ENCODE assay signal across 5 cellular contexts in the genomic region with DNA sequence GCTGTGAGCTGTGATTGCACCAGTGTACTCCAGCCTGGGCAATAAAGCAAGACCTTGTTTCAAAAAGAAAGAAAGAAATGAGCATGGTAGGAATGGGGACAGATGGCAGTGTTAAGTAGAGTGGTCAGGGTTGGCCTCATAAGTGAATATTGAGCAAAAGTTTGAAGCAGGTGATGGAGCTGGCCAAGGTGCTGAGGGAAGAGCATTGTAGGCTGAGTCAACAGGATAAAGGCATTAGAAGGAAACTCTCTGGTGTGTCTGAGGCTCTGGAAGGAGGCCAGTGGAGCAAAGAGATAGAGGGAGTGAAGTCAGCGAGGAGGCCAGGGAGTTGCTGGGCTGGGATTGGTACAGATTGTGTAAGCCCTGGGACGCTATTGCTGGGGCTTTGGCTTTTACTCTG.
A peak's percentile ranks its signal among the peaks of the same experiment; 100 is the strongest.
DNase-seq lines count a peak whose midpoint lies in the region; ATAC-seq and TF ChIP-seq lines count a peak whose summit lies in the region.
"Not testable (repeated sequence)": the region's sequence is repeated elsewhere in the genome, so short reads cannot be mapped to it uniquely, and the experiment has no call there.

No MANE protein-coding gene starts in this region.

- not testable (repeated sequence) for BruUV-seq in HCT116 (replicated peaks; lab: Mats Ljungman, UMichigan)

- not testable (repeated sequence) for TF ChIP-seq CTCF in HCT116 (IDR thresholded peaks at IDR 0.05 in 2 of 3, conservative IDR thresholded peaks at IDR 0.05 in 1 of 3; ENCODE audit: borderline replicate concordance in 1 of 3, insufficient read depth in 1 of 3, low read depth in 2 of 3, low read length in 2 of 3)

- not testable (repeated sequence) for H2AFZ ChIP-seq in HCT116 (ENCODE audit: low read depth, low read length, poor library complexity, severe bottlenecking)

- not testable (repeated sequence) for H3K27me3 ChIP-seq in HCT116 (ENCODE audit: insufficient read depth, low read length)

- not testable (repeated sequence) for H3K27ac ChIP-seq in HCT116 (ENCODE audit: low read depth, low read length)

- TF ChIP-seq POLR2A in HCT116 (IDR thresholded peaks at IDR 0.05; ENCODE audit: borderline replicate concordance, extremely low read depth, insufficient read depth, insufficient read length) = not testable (repeated sequence)

- not testable (repeated sequence) for H3K9me2 ChIP-seq in HCT116 (ENCODE audit: insufficient read depth)

- H3K9ac ChIP-seq in HCT116 (ENCODE audit: low read length) = not testable (repeated sequence)

- not testable (repeated sequence) for H3K4me3 ChIP-seq in HCT116 (replicated peaks in 1 of 2; ENCODE audit: low read depth in 1 of 2, low read length in 2 of 2)

- RAD21 ChIA-PET in HCT116 (lab: Charles Lee; ENCODE audit: low non-redundant PET in 1 of 2, low total read pairs in 2 of 2, uncharacterized antibody in 2 of 2, unreplicated experiment in 2 of 2) = not testable (repeated sequence)

- POLR2A ChIA-PET in HCT116 (lab: Charles Lee) = not testable (repeated sequence)

- not testable (repeated sequence) for TF ChIP-seq RAD21 in HCT116 (IDR thresholded peaks at IDR 0.05; ENCODE audit: low read depth); Ishikawa (IDR thresholded peaks at IDR 0.05; ENCODE audit: low read depth)

- not testable (repeated sequence) for H3K79me2 ChIP-seq in HCT116 (ENCODE audit: insufficient read depth, low read length)

- not testable (repeated sequence) for ATAC-seq in HCT116

- H3K4me2 ChIP-seq in HCT116 (ENCODE audit: low read length) = not testable (repeated sequence)

- intact Hi-C loops in HCT116 (cut with micrococcal nuclease) = not testable (repeated sequence)

- H3K9me3 ChIP-seq in HCT116 (ENCODE audit: control insufficient read depth in 1 of 2, insufficient read depth in 1 of 2, low read depth in 1 of 2, low read length in 2 of 2) = not testable (repeated sequence)

- not testable (repeated sequence) for H3K36me3 ChIP-seq in HCT116 (ENCODE audit: control insufficient read depth in 1 of 2, insufficient read depth in 2 of 2, low read length in 2 of 2)

- not testable (repeated sequence) for H3K4me1 ChIP-seq in HCT116 (ENCODE audit: control insufficient read depth in 1 of 2, insufficient read depth in 2 of 2, low read length in 2 of 2)

- not testable (repeated sequence) for DNase-seq in HCT116 (ENCODE audit: low read depth, low spot score)
- DNase-seq in NCI-H226 (peak; percentile 1), amniotic epithelial cell (ENCODE audit: low read depth) (peak; percentile 9), iris pigment epithelial cell (ENCODE audit: low read depth) (peak; percentile 14)

- H4K20me1 ChIP-seq in HCT116 (ENCODE audit: insufficient read depth) = not testable (repeated sequence)

- CTCF ChIA-PET in HCT116 (lab: Charles Lee) = not testable (repeated sequence)

- not testable (repeated sequence) for TF ChIP-seq EP300 in Ishikawa (IDR thresholded peaks at IDR 0.05; ENCODE audit: borderline replicate concordance)

TF ChIP-seq in HCT116, 20 proteins besides CTCF, POLR2A, EP300 and RAD21:
- TF ChIP-seq, protein P1, sequence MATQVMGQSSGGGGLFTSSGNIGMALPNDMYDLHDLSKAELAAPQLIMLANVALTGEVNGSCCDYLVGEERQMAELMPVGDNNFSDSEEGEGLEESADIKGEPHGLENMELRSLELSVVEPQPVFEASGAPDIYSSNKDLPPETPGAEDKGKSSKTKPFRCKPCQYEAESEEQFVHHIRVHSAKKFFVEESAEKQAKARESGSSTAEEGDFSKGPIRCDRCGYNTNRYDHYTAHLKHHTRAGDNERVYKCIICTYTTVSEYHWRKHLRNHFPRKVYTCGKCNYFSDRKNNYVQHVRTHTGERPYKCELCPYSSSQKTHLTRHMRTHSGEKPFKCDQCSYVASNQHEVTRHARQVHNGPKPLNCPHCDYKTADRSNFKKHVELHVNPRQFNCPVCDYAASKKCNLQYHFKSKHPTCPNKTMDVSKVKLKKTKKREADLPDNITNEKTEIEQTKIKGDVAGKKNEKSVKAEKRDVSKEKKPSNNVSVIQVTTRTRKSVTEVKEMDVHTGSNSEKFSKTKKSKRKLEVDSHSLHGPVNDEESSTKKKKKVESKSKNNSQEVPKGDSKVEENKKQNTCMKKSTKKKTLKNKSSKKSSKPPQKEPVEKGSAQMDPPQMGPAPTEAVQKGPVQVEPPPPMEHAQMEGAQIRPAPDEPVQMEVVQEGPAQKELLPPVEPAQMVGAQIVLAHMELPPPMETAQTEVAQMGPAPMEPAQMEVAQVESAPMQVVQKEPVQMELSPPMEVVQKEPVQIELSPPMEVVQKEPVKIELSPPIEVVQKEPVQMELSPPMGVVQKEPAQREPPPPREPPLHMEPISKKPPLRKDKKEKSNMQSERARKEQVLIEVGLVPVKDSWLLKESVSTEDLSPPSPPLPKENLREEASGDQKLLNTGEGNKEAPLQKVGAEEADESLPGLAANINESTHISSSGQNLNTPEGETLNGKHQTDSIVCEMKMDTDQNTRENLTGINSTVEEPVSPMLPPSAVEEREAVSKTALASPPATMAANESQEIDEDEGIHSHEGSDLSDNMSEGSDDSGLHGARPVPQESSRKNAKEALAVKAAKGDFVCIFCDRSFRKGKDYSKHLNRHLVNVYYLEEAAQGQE (IDR thresholded peaks at IDR 0.05; ENCODE audit: low read depth) = peak; percentile 6; the same call in 1 of the 2 replicates

TF ChIP-seq in Ishikawa, 13 proteins besides CTCF, POLR2A, EP300 and RAD21:
- TF ChIP-seq, protein P1 (IDR thresholded peaks at IDR 0.05; ENCODE audit: low read depth) = peak; percentile 64
TF ChIP-seq in Ishikawa: peak in this region for 1; not testable (repeated sequence) for 12.
